Comparison of ENCODE assay signal across 14 cellular contexts in genomic region chr3:113423699-113424098, GRCh38. TPM values are rescaled to one million over a fixed set of nuclear protein-coding genes. Genes with fewer than 3 reads are reported as not detected.
DNase-seq lines count a peak whose midpoint lies in the region; ATAC-seq, FAIRE-seq and TF ChIP-seq lines count a peak whose summit lies in the region.
"Had no signal": no experiment of that assay in that cellular context is flagged by ENCODE, and none has a peak within 500 bp of the region (broad histone marks: within the 10 kb centered on the region; RNA-seq: fewer than 3 reads in every experiment).

No MANE protein-coding gene starts in this region.

- H3K9me3 ChIP-seq in fibroblast of lung (ENCODE audit: control insufficient read depth, insufficient read depth, low read depth, low read length): no peaks in the 10 kb centered on the region
- no peaks in the 10 kb centered on the region for H3K9me3 ChIP-seq in vagina
- H3K9me3 ChIP-seq: transverse colon had no signal

- FAIRE-seq in GM18507 (lab: Jason Lieb, UNC) (peak; percentile 89), HTR-8/SVneo (lab: Jason Lieb, UNC) (peak; percentile 9)
- FAIRE-seq: endothelial cell of umbilical vein had no signal

- H2AFZ ChIP-seq in fibroblast of lung (ENCODE audit: low read length): peak overlapping the region; percentile 34

- H3K27ac ChIP-seq in fibroblast of lung (ENCODE audit: insufficient read depth, low read length): no peak overlapping the region
- no peak overlapping the region for H3K27ac ChIP-seq in vagina
- H3K27ac ChIP-seq: transverse colon had no signal

- H3K4me1 ChIP-seq in fibroblast of lung (ENCODE audit: control insufficient read depth, extremely low read depth, insufficient read depth, low read length) (no peaks in the 10 kb centered on the region), vagina (no peaks in the 10 kb centered on the region)
- H3K4me1 ChIP-seq: transverse colon had no signal

- no peaks in the 10 kb centered on the region for H3K79me2 ChIP-seq in fibroblast of lung (ENCODE audit: control insufficient read depth, insufficient read depth, low read length)

- H3K36me3 ChIP-seq in fibroblast of lung (ENCODE audit: control insufficient read depth, insufficient read depth, low read length) (no peaks in the 10 kb centered on the region), vagina (peaks cover 0 to 21% of the 10 kb centered on the region in 2 donors)

- ATAC-seq in GM21390 (IDR thresholded peaks at IDR 0.05; ENCODE audit: unreplicated experiment): peak; percentile 55
- ATAC-seq: activated CD4-positive, alpha-beta T cell treated with anti-CD3 and anti-CD28 coated beads for 36 hours had no signal

- H3K9ac ChIP-seq in fibroblast of lung (ENCODE audit: insufficient read depth, low read length): no peak overlapping the region

- intact Hi-C loops in vagina (cut with DNase I): no loop called here

- no peak for TF ChIP-seq CTCF in fibroblast of lung (conservative IDR thresholded peaks at IDR 0.05 in 1 of 2, IDR thresholded peaks at IDR 0.05 in 1 of 2; ENCODE audit: low read depth in 1 of 2, low read length in 2 of 2)
- TF ChIP-seq CTCF in vagina (IDR thresholded peaks at IDR 0.05): no peak

- no peaks in the 10 kb centered on the region for H4K20me1 ChIP-seq in fibroblast of lung (ENCODE audit: control insufficient read depth, extremely low read depth, insufficient read depth, low read length)

- no peak for TF ChIP-seq POLR2A in vagina (IDR thresholded peaks at IDR 0.05)

- H3K4me2 ChIP-seq in fibroblast of lung (ENCODE audit: extremely low read depth, insufficient read depth, low read length): no peak overlapping the region

- H3K27me3 ChIP-seq in fibroblast of lung (ENCODE audit: control insufficient read depth, insufficient read depth, low read length): no peaks in the 10 kb centered on the region
- H3K27me3 ChIP-seq in vagina: no peaks in the 10 kb centered on the region
- H3K27me3 ChIP-seq: transverse colon had no signal

- H3K4me3 ChIP-seq in fibroblast of lung (replicated peaks in 1 of 4; ENCODE audit: control extremely low read depth in 1 of 4, insufficient read depth in 1 of 4, low read depth in 3 of 4, low read length in 4 of 4) (no peak overlapping the region), vagina (no peak overlapping the region)
- H3K4me3 ChIP-seq: transverse colon had no signal

- DNase-seq in GM18507 (ENCODE audit: extremely low spot score, insufficient read length, low read depth) (no peak), HTR-8/SVneo (ENCODE audit: insufficient read length, low spot score) (no peak), fibroblast of lung (ENCODE audit: low read depth in 2 of 2) (peak in 1 of 2 donors; percentile 33), pons (ENCODE audit: low spot score) (no peak), vagina (ENCODE audit: extremely low spot score in 2 of 2) (no peak)
- DNase-seq in activated CD4-positive, CD25-positive, alpha-beta regulatory T cell treated with anti-CD3 and anti-CD28 coated beads, Interleukin-2, amount 50 U/mL, for 72 hours: no peak
- no peak for DNase-seq in stimulated activated CD4-positive, alpha-beta T cell treated with anti-CD3 and anti-CD28 coated beads, Interleukin-4, amount 100 ng/mL, for 4 hours
- DNase-seq: activated CD4-positive, alpha-beta T cell treated with anti-CD3 and anti-CD28 coated beads for 36 hours; activated T-cell treated with anti-CD3 and anti-CD28 coated beads, Interleukin-2, amount 50 U/mL, for 1 hour; NCI-H1417 treated with DMSO at 0.1 percent for 48 hours; stimulated activated CD8-positive, alpha-beta memory T cell treated with anti-CD3 and anti-CD28 coated beads, Interleukin-4, amount 100 ng/mL, for 48 hours; transverse colon had no signal

RNA-seq across cellular contexts. Expression of gene CFAP44, which starts 17.6 kb away (rescaled TPM):
- 1.3 and 1.5 TPM in 2 replicates for total RNA-seq in fibroblast of lung
- polyA plus RNA-seq in fibroblast of lung: 0.40 and 0.51 TPM in 2 replicates
- 0.48 and 0.74 TPM in 2 replicates for polyA plus RNA-seq in fibroblast of lung (2012)
- not detected in 2 replicates for polyA minus RNA-seq in fibroblast of lung (ENCODE audit: low replicate concordance)
- total RNA-seq in vagina: 8.1 TPM
